Comparison of ENCODE assay signal across 3 cellular contexts in genomic region chr6:35698430-35698829, GRCh38. TPM values are rescaled to one million over a fixed set of nuclear protein-coding genes. Genes with fewer than 3 reads are reported as not detected.
"Had no signal": no experiment of that assay in that cellular context is flagged by ENCODE, and none has a peak within 500 bp of the region (broad histone marks: within the 10 kb centered on the region; RNA-seq: fewer than 3 reads in every experiment).

No MANE protein-coding gene starts in this region.

RNA-seq across cellular contexts. Expression of gene ARMC12, which starts 38.4 kb away (rescaled TPM):
- total RNA-seq: HT1080, Right ventricle myocardium superior, SJSA1 had no signal
